ENCODE assay signal across 8 cellular contexts in the genomic region with DNA sequence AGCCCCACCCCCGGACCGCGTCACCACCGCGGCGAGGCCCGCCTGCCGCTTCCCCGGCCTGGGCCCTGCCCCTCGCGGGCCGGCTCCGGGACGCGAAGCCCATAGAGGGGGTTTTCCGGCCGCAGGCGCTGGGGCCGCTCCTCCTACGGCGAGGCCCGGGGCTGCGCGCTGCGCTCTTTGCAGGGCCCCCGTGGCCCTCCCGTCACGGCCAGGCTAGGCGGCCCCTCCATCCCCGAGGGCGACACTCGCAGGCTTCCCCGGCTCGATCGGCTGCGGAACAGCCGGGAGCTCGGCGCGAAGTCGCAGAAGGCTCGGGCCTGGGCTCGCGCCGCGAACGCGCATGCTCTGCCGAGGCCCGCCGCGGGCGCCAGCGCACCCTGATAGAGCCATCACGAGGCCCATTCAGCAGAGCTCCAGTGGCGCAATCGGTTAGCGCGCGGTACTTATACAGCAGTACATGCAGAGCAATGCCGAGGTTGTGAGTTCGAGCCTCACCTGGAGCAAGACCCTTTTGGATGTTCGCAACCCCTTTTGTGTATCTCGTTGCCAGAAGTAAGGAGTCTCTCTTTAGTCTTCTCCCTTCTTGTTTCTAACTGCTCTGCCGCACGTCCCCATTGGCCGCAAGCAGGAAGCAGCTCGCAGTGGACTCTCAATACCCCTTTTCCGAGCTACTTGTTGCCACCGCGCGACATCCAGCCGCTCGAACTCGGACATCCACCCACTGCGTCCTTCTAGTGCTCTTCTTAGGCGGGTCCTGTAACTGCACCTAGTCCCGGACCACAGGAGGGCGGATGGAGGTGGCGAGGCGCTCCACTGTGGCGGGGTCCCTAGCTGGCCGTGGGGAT. TPM values are rescaled to one million over a fixed set of nuclear protein-coding genes. Genes with fewer than 3 reads are reported as not detected.
A peak's percentile ranks its signal among the peaks of the same experiment; 100 is the strongest.
DNase-seq lines count a peak whose midpoint lies in the region; ATAC-seq and TF ChIP-seq lines count a peak whose summit lies in the region.

No MANE protein-coding gene starts in this region.

- H3F3A ChIP-seq in Loucy (ENCODE audit: low read depth) (0 out of 2 replicates have a peak, but pooled peaks cover 3% of the 10 kb centered on the region), neural progenitor cell (ENCODE audit: low read depth) (peaks cover 34% of the 10 kb centered on the region)

- H3K4me3 ChIP-seq in H7 (ENCODE audit: insufficient read depth, low read depth, low read length) (peak overlapping the region; percentile 87), Loucy (ENCODE audit: low read length, poor library complexity, severe bottlenecking) (peak overlapping the region; percentile 86), RWPE2 (ENCODE audit: severe bottlenecking) (peak overlapping the region; percentile 69), neural progenitor cell (peak overlapping the region; percentile 62), stomach smooth muscle (ENCODE audit: low read length in 2 of 2) (peak overlapping the region; percentile 86 to 88)

- H3K4me1 ChIP-seq in ES-I3 (ENCODE audit: insufficient read depth, low read length) (no peaks in the 10 kb centered on the region), Loucy (ENCODE audit: insufficient read depth, low read length, poor library complexity, severe bottlenecking) (peaks cover 14% of the 10 kb centered on the region), RWPE2 (ENCODE audit: insufficient read depth, poor library complexity, severe bottlenecking) (no peaks in the 10 kb centered on the region), neural progenitor cell (peaks cover 7% of the 10 kb centered on the region), stomach smooth muscle (ENCODE audit: control insufficient read depth, insufficient read depth, low read length) (peaks cover 19% of the 10 kb centered on the region)

- DNase-seq in H7 (peak; percentile 94), RWPE2 (ENCODE audit: low spot score) (peak; percentile 89), fibroblast of the conjunctiva (ENCODE audit: low read depth) (peak; percentile 97), neural progenitor cell (ENCODE audit: low spot score) (peak; percentile 93)
- peak; percentile 98 for DNase-seq in activated effector memory CD4-positive, alpha-beta T cell treated with anti-CD3 and anti-CD28 coated beads, Interleukin-2, amount 50 U/mL, for 16 hours

- H3K9me2 ChIP-seq in Loucy (replicated peaks; ENCODE audit: low read depth, low read length): no peaks in the 10 kb centered on the region

- peaks cover 15% of the 10 kb centered on the region for H3K27me3 Mint-ChIP-seq in neural progenitor cell (ENCODE audit: insufficient read depth, low read depth)

- H3K9ac ChIP-seq in ES-I3 (ENCODE audit: low read depth, low read length) (peak overlapping the region; percentile 69), Loucy (ENCODE audit: low read depth, low read length, poor library complexity, severe bottlenecking) (peak overlapping the region; percentile 93), neural progenitor cell (peak overlapping the region; percentile 77), stomach smooth muscle (ENCODE audit: low read length in 2 of 2) (peak overlapping the region; percentile 96 to 97)

- H3K9me3 Mint-ChIP-seq in neural progenitor cell: peaks cover 21% of the 10 kb centered on the region

- H2AFZ ChIP-seq in Loucy (ENCODE audit: low read length) (peak overlapping the region; percentile 97), neural progenitor cell (replicated peaks) (peak overlapping the region; percentile 84)

- peak overlapping the region; percentile 98 for H3K27ac Mint-ChIP-seq in neural progenitor cell

- H4K20me1 ChIP-seq in Loucy (ENCODE audit: insufficient read depth, low read length, poor library complexity, severe bottlenecking) (no peaks in the 10 kb centered on the region), neural progenitor cell (ENCODE audit: low read depth) (no peaks in the 10 kb centered on the region)

- H3K4me3 Mint-ChIP-seq in neural progenitor cell: peak overlapping the region; percentile 93

- TF ChIP-seq CTCF in Loucy (conservative IDR thresholded peaks at IDR 0.05; ENCODE audit: low read length): no peak
- peak; percentile 25 for TF ChIP-seq CTCF in RWPE2 (IDR thresholded peaks at IDR 0.05; ENCODE audit: poor library complexity, severe bottlenecking)
- TF ChIP-seq CTCF in neural progenitor cell (IDR thresholded peaks at IDR 0.05): no peak

- peaks cover 8% of the 10 kb centered on the region for H3K36me3 Mint-ChIP-seq in neural progenitor cell

- H3K36me3 ChIP-seq in ES-I3 (ENCODE audit: insufficient read depth, low read length) (no peaks in the 10 kb centered on the region), H7 (replicated peaks; ENCODE audit: control insufficient read depth, insufficient read depth, low read length) (no peaks in the 10 kb centered on the region), Loucy (ENCODE audit: insufficient read depth, low read length) (no peaks in the 10 kb centered on the region), RWPE2 (ENCODE audit: low read depth) (no peaks in the 10 kb centered on the region), neural progenitor cell (no peaks in the 10 kb centered on the region), stomach smooth muscle (ENCODE audit: control insufficient read depth in 2 of 2, insufficient read depth in 2 of 2, low read length in 2 of 2) (no peaks in the 10 kb centered on the region)

- H3K4me2 ChIP-seq in Loucy (ENCODE audit: low read depth, low read length, poor library complexity, severe bottlenecking) (peak overlapping the region; percentile 70), neural progenitor cell (peak overlapping the region; percentile 79)

- peaks cover 22% of the 10 kb centered on the region for H3K4me1 Mint-ChIP-seq in neural progenitor cell

- H3K27ac ChIP-seq in RWPE2 (ENCODE audit: poor library complexity, severe bottlenecking) (peak overlapping the region; percentile 84), neural progenitor cell (peak overlapping the region; percentile 84), stomach smooth muscle (ENCODE audit: low read length) (peak overlapping the region; percentile 99)

- no peaks in the 10 kb centered on the region for H3K79me2 ChIP-seq in Loucy (ENCODE audit: insufficient read depth, low read length)
- no peaks in the 10 kb centered on the region for H3K79me2 ChIP-seq in neural progenitor cell (ENCODE audit: low read depth)

- ATAC-seq in RWPE2 (ENCODE audit: low read depth): peak; percentile 78

- H3K27me3 ChIP-seq in H7 (ENCODE audit: control insufficient read depth, insufficient read depth, low read length) (no peaks in the 10 kb centered on the region), Loucy (ENCODE audit: insufficient read depth, low read length, poor library complexity, severe bottlenecking) (no peaks in the 10 kb centered on the region), RWPE2 (ENCODE audit: insufficient read depth, poor library complexity, severe bottlenecking) (no peaks in the 10 kb centered on the region), neural progenitor cell (peaks cover 16% of the 10 kb centered on the region), stomach smooth muscle (ENCODE audit: control insufficient read depth in 1 of 2, insufficient read depth in 2 of 2, low read length in 2 of 2) (no peaks in the 10 kb centered on the region)

- no peaks in the 10 kb centered on the region for H3K9me3 ChIP-seq in ES-I3 (ENCODE audit: control insufficient read depth, insufficient read depth, low read length)
- H3K9me3 ChIP-seq in Loucy (ENCODE audit: insufficient read depth, low read depth, low read length): peaks cover 11% of the 10 kb centered on the region; the same call in 1 of the 2 replicates
- no peaks in the 10 kb centered on the region for H3K9me3 ChIP-seq in RWPE2 (ENCODE audit: severe bottlenecking)
- no peaks in the 10 kb centered on the region for H3K9me3 ChIP-seq in neural progenitor cell (ENCODE audit: low read depth)
- H3K9me3 ChIP-seq in stomach smooth muscle (ENCODE audit: control insufficient read depth in 2 of 2, low read length in 2 of 2): no peaks in the 10 kb centered on the region

RNA-seq across cellular contexts. Expression of gene HAAO, which starts 18.0 kb away (rescaled TPM):
- 5.9 and 6.5 TPM in 2 replicates for total RNA-seq in H7 (2014; rRNA removed; shearing (Covaris generic))
- total RNA-seq in neural progenitor cell (ENCODE audit: low replicate concordance): 0.77 and 2.8 TPM in 2 replicates

RNA-seq across cellular contexts. Expression of gene OXER1, which starts 46.4 kb away (rescaled TPM):
- total RNA-seq in H7 (2014; rRNA removed; shearing (Covaris generic)): 0.69 and 2.4 TPM in 2 replicates
- total RNA-seq in neural progenitor cell (ENCODE audit: low replicate concordance): 0.62 and 0.88 TPM in 2 replicates

Comparison
In these comparisons a context has a peak if more than half of its experiments do, and no peak if none do; other contexts are left out.
1. Peak in every context shown above with its lines: DNase-seq, ATAC-seq, H3K4me3 ChIP-seq and H3K27ac ChIP-seq.